15 cellular contexts compared by ENCODE assay signal in genomic region chr4:145058256-145058655, GRCh38. TPM values are rescaled to one million over a fixed set of nuclear protein-coding genes. Genes with fewer than 3 reads are reported as not detected.
A peak's percentile ranks its signal among the peaks of the same experiment; 100 is the strongest.
DNase-seq lines count a peak whose midpoint lies in the region; ATAC-seq and TF ChIP-seq lines count a peak whose summit lies in the region.
"Had no signal": no experiment of that assay in that cellular context is flagged by ENCODE, and none has a peak within 500 bp of the region (broad histone marks: within the 10 kb centered on the region; RNA-seq: fewer than 3 reads in every experiment).

No MANE protein-coding gene starts in this region.

- no peak for TF ChIP-seq CTCF in foreskin keratinocyte (conservative IDR thresholded peaks at IDR 0.05)
- TF ChIP-seq CTCF in CD8-positive, alpha-beta T cell (IDR thresholded peaks at IDR 0.05): no peak

- H3K4me1 ChIP-seq in foreskin keratinocyte: peaks cover 11% of the 10 kb centered on the region
- H3K4me1 ChIP-seq in CD8-positive, alpha-beta T cell (ENCODE audit: insufficient read depth, low read length): no peaks in the 10 kb centered on the region
- H3K4me1 ChIP-seq: Caco-2 had no signal

- no peaks in the 10 kb centered on the region for H3K27me3 ChIP-seq in foreskin keratinocyte
- H3K27me3 ChIP-seq in CD8-positive, alpha-beta T cell (ENCODE audit: insufficient read depth, low read length): no peaks in the 10 kb centered on the region

- no peak for TF ChIP-seq POLR2A in erythroblast (IDR thresholded peaks at IDR 0.05; ENCODE audit: low read length)

- no peak overlapping the region for H3K4me3 ChIP-seq in CD8-positive, alpha-beta T cell (ENCODE audit: low read depth, low read length)
- H3K4me3 ChIP-seq: GM12878, GM23248 had no signal

- peak; percentile 29 for ATAC-seq in foreskin keratinocyte
- no peak for ATAC-seq in CD8-positive, alpha-beta T cell
- ATAC-seq: GM12878, HCT116 had no signal

- peak; percentile 1 for DNase-seq in DMS53 (lab: John Stamatoyannopoulos, UW)
- DNase-seq in DMS53 treated with DMSO at 0.1 percent for 48 hours (lab: John Stamatoyannopoulos, UW; ENCODE audit: unreplicated experiment): no peak
- DNase-seq in M059J (ENCODE audit: low read depth): peak; percentile 18
- no peak for DNase-seq in foreskin keratinocyte
- DNase-seq in renal cortical epithelial cell (ENCODE audit: low read depth): peak; percentile 58
- DNase-seq in stimulated activated CD4-positive, alpha-beta T cell treated with anti-CD3 and anti-CD28 coated beads, Interleukin-15, amount 100 ng/mL, for 24 hours: no peak
- no peak for DNase-seq in CD8-positive, alpha-beta T cell
- no peak for DNase-seq in erythroblast (lab: John Stamatoyannopoulos, UW)
- DNase-seq: Caco-2; CD8-positive, alpha-beta memory T cell; GM23248 had no signal

- CTCF ChIA-PET in CD8-positive, alpha-beta T cell (lab: Charles Lee): no interaction called here

- no peaks in the 10 kb centered on the region for H3K27me3 Mint-ChIP-seq in CD8-positive, alpha-beta T cell (ENCODE audit: low read depth)
- H3K27me3 Mint-ChIP-seq: CD8-positive, alpha-beta memory T cell had no signal

- H3K9me3 ChIP-seq in CD8-positive, alpha-beta T cell (ENCODE audit: low read length): no peaks in the 10 kb centered on the region
- H3K9me3 ChIP-seq: Caco-2 had no signal

- H3K36me3 Mint-ChIP-seq in CD8-positive, alpha-beta T cell: peaks cover 11% of the 10 kb centered on the region

- H3K4me1 Mint-ChIP-seq in CD8-positive, alpha-beta T cell (ENCODE audit: low read depth): peaks cover 25% of the 10 kb centered on the region

- intact Hi-C loops in CD8-positive, alpha-beta T cell (cut with DNase I, micrococcal nuclease): no loop called here

- no peaks in the 10 kb centered on the region for H3K36me3 ChIP-seq in CD8-positive, alpha-beta T cell (ENCODE audit: insufficient read depth, low read length)

- POLR2A ChIA-PET in CD8-positive, alpha-beta T cell (lab: Charles Lee): no interaction called here

- no peaks in the 10 kb centered on the region for H3K9me3 Mint-ChIP-seq in CD8-positive, alpha-beta T cell
- H3K9me3 Mint-ChIP-seq: CD8-positive, alpha-beta memory T cell had no signal

- no peak overlapping the region for H3K4me3 Mint-ChIP-seq in CD8-positive, alpha-beta T cell
- H3K4me3 Mint-ChIP-seq: CD14-positive monocyte; CD8-positive, alpha-beta memory T cell had no signal

- no peak overlapping the region for H3K27ac Mint-ChIP-seq in CD8-positive, alpha-beta T cell
- H3K27ac Mint-ChIP-seq: CD14-positive monocyte had no signal

- no peak overlapping the region for H3K27ac ChIP-seq in foreskin keratinocyte
- H3K27ac ChIP-seq in CD8-positive, alpha-beta T cell (ENCODE audit: low read depth, low read length): no peak overlapping the region
- H3K27ac ChIP-seq: 22Rv1, GM23248 had no signal

RNA-seq across cellular contexts. Expression of gene ANAPC10, which starts 39.7 kb away (rescaled TPM):
- total RNA-seq in M059J (2014; rRNA removed; shearing (Covaris generic)): 29.0 and 36.4 TPM in 2 replicates
- total RNA-seq in foreskin keratinocyte (22.8 and 23.5 TPM in 2 replicates), renal cortical epithelial cell (32.5 and 37.0 TPM in 2 replicates)
- polyA plus RNA-seq in foreskin keratinocyte: 20.2 and 25.4 TPM in 2 replicates
- 10 to 100 TPM; 24.5 to 26.7 TPM for total RNA-seq in CD8-positive, alpha-beta T cell

RNA-seq across cellular contexts. Expression of gene ABCE1, which starts 39.9 kb away (rescaled TPM):
- total RNA-seq in M059J (2014; rRNA removed; shearing (Covaris generic)): 112 and 134 TPM in 2 replicates
- 116 and 127 TPM in 2 replicates for total RNA-seq in foreskin keratinocyte
- 33.7 and 43.4 TPM in 2 replicates for polyA plus RNA-seq in foreskin keratinocyte
- 144 and 179 TPM in 2 replicates for total RNA-seq in renal cortical epithelial cell
- total RNA-seq in CD8-positive, alpha-beta T cell: 10 to 100 TPM; 68.8 to 70.9 TPM

Comparison
In these comparisons a context has a peak if more than half of its experiments do, and no peak if none do; other contexts are left out.
1. DNase-seq: peak in DMS53 (single experiment), M059J (single experiment) and renal cortical epithelial cell (single experiment); none in DMS53 treated with DMSO at 0.1 percent for 48 hours (single experiment), foreskin keratinocyte (0 of 2), stimulated activated CD4-positive, alpha-beta T cell treated with anti-CD3 and anti-CD28 coated beads, Interleukin-15, amount 100 ng/mL, for 24 hours (single experiment), CD8-positive, alpha-beta T cell (0 of 7) and erythroblast (0 of 2).